In genomic region chr16:56999409-57000270, GRCh38 we compare ENCODE assay signal across 9 cellular contexts. TPM values are rescaled to one million over a fixed set of nuclear protein-coding genes. Genes with fewer than 3 reads are reported as not detected.
A peak's percentile ranks its signal among the peaks of the same experiment; 100 is the strongest.
DNase-seq lines count a peak whose midpoint lies in the region; ATAC-seq, FAIRE-seq and TF ChIP-seq lines count a peak whose summit lies in the region.
"Had no signal": no experiment of that assay in that cellular context is flagged by ENCODE, and none has a peak within 500 bp of the region (broad histone marks: within the 10 kb centered on the region; RNA-seq: fewer than 3 reads in every experiment).

No MANE protein-coding gene starts in this region.

- H3K4ac ChIP-seq in neuronal stem cell (ENCODE audit: low read length): no peak overlapping the region

- TF ChIP-seq POLR2A in GM12878 (IDR thresholded peaks at IDR 0.05; ENCODE audit: low read depth, low read length) (peak; percentile 50; the same call in 1 of the 2 replicates), prostate gland (IDR thresholded peaks at IDR 0.05) (no peak)

- H3K27me3 ChIP-seq in CD8-positive, alpha-beta memory T cell (ENCODE audit: insufficient read depth, low read length, poor library complexity, severe bottlenecking): no peaks in the 10 kb centered on the region
- H3K27me3 ChIP-seq in GM12878 (replicated peaks in 1 of 2; ENCODE audit: control insufficient read depth in 2 of 2, insufficient read depth in 2 of 2, low read length in 1 of 2) (no peaks in the 10 kb centered on the region), neuronal stem cell (ENCODE audit: control insufficient read depth in 3 of 3, insufficient read depth in 3 of 3, low read depth in 1 of 3, low read length in 3 of 3) (peaks cover 0 to 33% (median 0%) of the 10 kb centered on the region in 3 experiments), prostate gland (replicated peaks; ENCODE audit: insufficient read depth) (no peaks in the 10 kb centered on the region)
- H3K27me3 ChIP-seq: hepatocyte had no signal

- in situ Hi-C loops in GM12878 (cut with MboI): no loop called here

- peak overlapping the region; percentile 52 for H3K4me3 ChIP-seq in CD8-positive, alpha-beta memory T cell (ENCODE audit: low read length)
- peak overlapping the region; percentile 20; the same call in 1 of the 2 replicates for H3K4me3 ChIP-seq in GM12878
- H3K4me3 ChIP-seq in neuronal stem cell (ENCODE audit: low read length in 2 of 2): no peak overlapping the region
- H3K4me3 ChIP-seq in prostate gland: no peak overlapping the region
- H3K4me3 ChIP-seq: hepatocyte had no signal

- CTCF ChIA-PET in CD8-positive, alpha-beta memory T cell (lab: Charles Lee): interaction anchor here (0.6 to 2.9 kb wide), 10 partner anchors 10 to 52 kb away, joined by 3 to 17 read pairs (median 3); partner anchors contain the start of gene NLRC5
- CTCF ChIA-PET in GM12878 (lab: Yijun Ruan, JAX): interaction anchor here (0.8 to 2.4 kb wide), 13 partner anchors 10 to 48 kb away, joined by 3 to 19 read pairs (median 6); partner anchors contain the start of gene NLRC5

- TF ChIP-seq RAD21 in GM12878 (IDR thresholded peaks at IDR 0.05; ENCODE audit: insufficient read depth, low read depth, low read length): no peak

- no peaks in the 10 kb centered on the region for H3K9me3 ChIP-seq in CD8-positive, alpha-beta memory T cell (ENCODE audit: low read length)
- no peaks in the 10 kb centered on the region for H3K9me3 ChIP-seq in GM12878 (replicated peaks; ENCODE audit: control insufficient read depth, insufficient read depth, low read length)
- no peaks in the 10 kb centered on the region for H3K9me3 ChIP-seq in neuronal stem cell (replicated peaks in 1 of 2; ENCODE audit: control insufficient read depth in 2 of 2, insufficient read depth in 1 of 2, low read depth in 1 of 2, low read length in 2 of 2)
- H3K9me3 ChIP-seq in prostate gland: no peaks in the 10 kb centered on the region

- no peaks in the 10 kb centered on the region for H3K9me3 Mint-ChIP-seq in CD8-positive, alpha-beta memory T cell

- H3K79me1 ChIP-seq in neuronal stem cell (ENCODE audit: low read depth, low read length): no peaks in the 10 kb centered on the region

- H3K9ac ChIP-seq in GM12878 (ENCODE audit: control insufficient read depth, insufficient read depth, low read length): peak overlapping the region; percentile 74
- no peak overlapping the region for H3K9ac ChIP-seq in neuronal stem cell (ENCODE audit: low read depth, low read length, poor library complexity)

- H3K79me2 ChIP-seq in GM12878 (ENCODE audit: control insufficient read depth, insufficient read depth, low read length): peaks cover 82% of the 10 kb centered on the region
- H3K79me2 ChIP-seq: hepatocyte had no signal

- H2BK12ac ChIP-seq in neuronal stem cell (ENCODE audit: low read length): peak overlapping the region; percentile 43

- H3K4me2 ChIP-seq in GM12878 (ENCODE audit: control insufficient read depth, insufficient read depth) (peak overlapping the region; percentile 80), neuronal stem cell (ENCODE audit: insufficient read depth, low read length, poor library complexity, severe bottlenecking) (no peak overlapping the region)
- H3K4me2 ChIP-seq: hepatocyte had no signal

- H3K14ac ChIP-seq in neuronal stem cell (ENCODE audit: low read length): no peak overlapping the region

- FAIRE-seq in GM12878 (lab: Jason Lieb, UNC): no peak
- no peak for FAIRE-seq in urothelium cell line (lab: Jason Lieb, UNC)

- no peak for TF ChIP-seq CTCF in GM12878 (IDR thresholded peaks at IDR 0.05 in 2 of 3, conservative IDR thresholded peaks at IDR 0.05 in 1 of 3; ENCODE audit: control insufficient read depth in 2 of 3, extremely low read depth in 1 of 3, insufficient read depth in 1 of 3, low read depth in 3 of 3, low read length in 3 of 3)
- no peak for TF ChIP-seq CTCF in prostate gland (IDR thresholded peaks at IDR 0.05)

- H3K27me3 Mint-ChIP-seq in CD8-positive, alpha-beta memory T cell: no peaks in the 10 kb centered on the region

- H3K36me3 Mint-ChIP-seq in CD8-positive, alpha-beta memory T cell: peaks cover 5 to 66% (median 19%) of the 10 kb centered on the region in 3 donors

- H3K27ac Mint-ChIP-seq in CD8-positive, alpha-beta memory T cell: peak overlapping the region; percentile 90 to 99 (median 96)

- peak overlapping the region; percentile 61 for H2AK5ac ChIP-seq in neuronal stem cell (ENCODE audit: low read depth, low read length)

- intact Hi-C loops in GM12878 (cut with micrococcal nuclease; ENCODE audit: unreplicated experiment): loop anchor here (1.0 to 5.0 kb wide), 4 partner anchors 8 to 43 kb away; partner anchors contain the start of gene CETP
- intact Hi-C loops in prostate gland (cut with DNase I): no loop called here

- H3K27ac ChIP-seq in CD8-positive, alpha-beta memory T cell (ENCODE audit: low read depth, low read length): peak overlapping the region; percentile 71
- H3K27ac ChIP-seq in GM12878 (ENCODE audit: control insufficient read depth, insufficient read depth): peak overlapping the region; percentile 93
- no peak overlapping the region for H3K27ac ChIP-seq in neuronal stem cell (replicated peaks; ENCODE audit: low read length)
- H3K27ac ChIP-seq in prostate gland: peak overlapping the region in 1 of 2 donors; percentile 43
- H3K27ac ChIP-seq: hepatocyte had no signal

- BruUV-seq in GM12878 (replicated peaks; lab: Mats Ljungman, UMichigan): no TSS peak

- H4K8ac ChIP-seq in neuronal stem cell (ENCODE audit: low read depth, low read length): no peak overlapping the region

- H2AFZ ChIP-seq in GM12878 (ENCODE audit: control insufficient read depth, low read depth, low read length) (peak overlapping the region; percentile 24; the same call in 1 of the 2 replicates), neuronal stem cell (ENCODE audit: low read length) (no peak overlapping the region)
- H2AFZ ChIP-seq: hepatocyte had no signal

- peak in 1 of 2 experiments; percentile 14; a peak in 1 of 4 replicates for TF ChIP-seq EP300 in GM12878 (IDR thresholded peaks at IDR 0.05; ENCODE audit: borderline replicate concordance in 1 of 2, control insufficient read depth in 1 of 2, low read depth in 2 of 2, low read length in 2 of 2)

- H3K4me3 Mint-ChIP-seq in CD8-positive, alpha-beta memory T cell: peak overlapping the region; percentile 74 to 91 (median 79)

- RAD21 ChIA-PET in GM12878 (lab: Charles Lee; ENCODE audit: unreplicated experiment): interaction anchor here (0.7 to 22.0 kb wide), 8 partner anchors 12 to 167 kb away, joined by 3 to 473 read pairs (median 10); partner anchors contain the start of genes CPNE2 and NLRC5

- POLR2A ChIA-PET in CD8-positive, alpha-beta memory T cell (lab: Charles Lee): interaction anchor here (0.7 to 2.5 kb wide), 6 partner anchors 10 to 42 kb away, joined by 3 to 10 read pairs (median 5); partner anchors contain the start of gene NLRC5
- POLR2A ChIA-PET in GM12878 (lab: Charles Lee): interaction anchor here (1.0 to 10.0 kb wide), 7 partner anchors 8 to 87 kb away, joined by 3 to 216 read pairs (median 11); partner anchors contain the start of gene NLRC5

- H3K36me3 ChIP-seq in CD8-positive, alpha-beta memory T cell (ENCODE audit: insufficient read depth, low read length): peaks cover 15% of the 10 kb centered on the region
- H3K36me3 ChIP-seq in GM12878 (ENCODE audit: control insufficient read depth in 2 of 2, insufficient read depth in 2 of 2, low read length in 1 of 2) (peaks cover 0 to 3% of the 10 kb centered on the region in 2 experiments; a peak in 2 of 4 replicates), neuronal stem cell (replicated peaks in 1 of 2; ENCODE audit: control insufficient read depth in 2 of 2, insufficient read depth in 2 of 2, low read length in 2 of 2) (no peaks in the 10 kb centered on the region), prostate gland (no peaks in the 10 kb centered on the region)

- SMC1A ChIA-PET in GM12878 (lab: Charles Lee; ENCODE audit: uncharacterized antibody, unreplicated experiment): interaction anchor here (0.7 to 20.8 kb wide), 9 partner anchors 10 to 47 kb away, joined by 3 to 604 read pairs (median 7); partner anchors contain the start of genes CETP and NLRC5

- peaks cover 94% of the 10 kb centered on the region for H3K4me1 ChIP-seq in CD8-positive, alpha-beta memory T cell (ENCODE audit: insufficient read depth, low read length)
- H3K4me1 ChIP-seq in GM12878 (ENCODE audit: control insufficient read depth, insufficient read depth, low read length) (peaks cover 44% of the 10 kb centered on the region), neuronal stem cell (ENCODE audit: control insufficient read depth in 2 of 2, insufficient read depth in 1 of 2, low read depth in 1 of 2, low read length in 2 of 2) (peaks cover 0 to 12% of the 10 kb centered on the region in 2 donors), prostate gland (replicated peaks) (no peaks in the 10 kb centered on the region)

- peaks cover 97 to 100% (median 99%) of the 10 kb centered on the region in 3 donors for H3K4me1 Mint-ChIP-seq in CD8-positive, alpha-beta memory T cell

- peak overlapping the region; percentile 35 for H2BK15ac ChIP-seq in neuronal stem cell (ENCODE audit: low read length)

- no peaks in the 10 kb centered on the region for H4K20me1 ChIP-seq in GM12878 (ENCODE audit: control insufficient read depth, insufficient read depth)

- H4K91ac ChIP-seq in neuronal stem cell (ENCODE audit: low read depth, low read length, poor library complexity): no peak overlapping the region

- H2BK5ac ChIP-seq in neuronal stem cell (ENCODE audit: low read length): peak overlapping the region; percentile 14

- peak; percentile 25 for ATAC-seq in HG03432 (IDR thresholded peaks at IDR 0.05; ENCODE audit: unreplicated experiment)
- ATAC-seq in GM12878: peak; percentile 58
- no peak for ATAC-seq in GM18520 (IDR thresholded peaks at IDR 0.05; ENCODE audit: unreplicated experiment)

- peak; percentile 43 to 73 (median 57) for DNase-seq in CD8-positive, alpha-beta memory T cell
- DNase-seq in GM12878 (ENCODE audit: low read depth, low spot score) (no peak), neuronal stem cell (ENCODE audit: low spot score) (no peak), prostate gland (ENCODE audit: low spot score) (no peak), urothelium cell line (ENCODE audit: low spot score) (no peak), NOMO-1 treated with DMSO at 0.1 percent for 48 hours (lab: John Stamatoyannopoulos, UW; ENCODE audit: unreplicated experiment) (no peak)

- WGBS in GM12878 (ENCODE audit: insufficient coverage, insufficient replicate concordance, low lambda C conversion rate, missing lambda C conversion rate): 3% methylated on average over 11 of the region's 11 CpGs
- whole genome bisulfite sequencing in neuronal stem cell (ENCODE audit: extremely low coverage in 2 of 2, insufficient read length in 2 of 2, insufficient replicate concordance in 1 of 2), 2 donors: no CpG with 5 or more reads among the region's 11 CpGs
- WGBS in prostate gland: 68% methylated on average over 6 of the region's 11 CpGs

- peak overlapping the region; percentile 83 for H3K18ac ChIP-seq in neuronal stem cell (ENCODE audit: low read length)

- no peak overlapping the region for H3K23ac ChIP-seq in neuronal stem cell (ENCODE audit: low read depth, low read length, poor library complexity)

- no peak overlapping the region for H2BK120ac ChIP-seq in neuronal stem cell (ENCODE audit: low read depth, low read length)

RNA-seq across cellular contexts. Expression of gene NLRC5, which starts 10.3 kb away (rescaled TPM):
- 100 to 1,000 TPM; 173 to 178 TPM for total RNA-seq in CD8-positive, alpha-beta memory T cell
- polyA plus RNA-seq in CD8-positive, alpha-beta memory T cell: 165 TPM
- 626 and 671 TPM in 2 replicates for total RNA-seq in GM12878 (2013; cell fraction: nucleolus; rRNA removed)
- total RNA-seq in GM12878 (2014; rRNA removed) (60.3 and 65.3 TPM in 2 replicates), GM12878 (2014; rRNA removed; fragmentation: Illumina TruSeq; extraction: Trizol) (49.2 and 54.3 TPM in 2 replicates), GM12878 (2021) (86.2 and 105 TPM in 2 replicates), prostate gland (10 to 100 TPM in 1 of 2 donors, 1 to 10 TPM in 1; 9.5 to 31.2 TPM)
- polyA plus RNA-seq in GM12878 (2011; ENCODE audit: low read depth): 26.2 TPM
- polyA plus RNA-seq in GM12878 (2011; rRNA removed) (62.1 and 88.8 TPM in 2 replicates), GM12878 (2014; fragmentation: Illumina TruSeq; extraction: Trizol) (51.5 and 73.0 TPM in 2 replicates), GM12878 (2014; fragmentation: Nextera tagmentation; extraction: Ambion mirVana) (10 to 100 TPM; 13.1 to 14.2 TPM), GM12878 (2014; rRNA removed) (83.8 and 84.2 TPM in 2 replicates), GM12878 (2016; fragmentation: Nextera tagmentation; extraction: Ambion mirVana) (10 to 100 TPM; 43.7 to 49.1 TPM)
- polyA plus RNA-seq in GM12878 (2011; cell fraction: cytosol; rRNA removed): 73.8 and 102 TPM in 2 replicates
- 528 TPM in 2 replicates for polyA plus RNA-seq in GM12878 (2011; cell fraction: nucleus; rRNA removed)
- polyA plus RNA-seq in GM12878 (2012): 39.6 and 49.1 TPM in 2 replicates
- 197 and 272 TPM in 2 replicates for polyA minus RNA-seq in GM12878 (2011; rRNA and poly(A)+ RNA removed)
- 42.9 and 54.2 TPM in 2 replicates for polyA minus RNA-seq in GM12878 (2011; cell fraction: cytosol; rRNA and poly(A)+ RNA removed)
- 281 and 428 TPM in 2 replicates for polyA minus RNA-seq in GM12878 (2011; cell fraction: nucleus; rRNA and poly(A)+ RNA removed)
- 0.06 TPM for polyA plus RNA-seq in neuronal stem cell (2013, experiment 1 of 2)
- polyA plus RNA-seq in neuronal stem cell (2013, experiment 2 of 2): 0.39 TPM

RNA-seq across cellular contexts. Expression of gene CETP, which starts 37.9 kb away (rescaled TPM):
- total RNA-seq in CD8-positive, alpha-beta memory T cell: not detected
- polyA plus RNA-seq in CD8-positive, alpha-beta memory T cell: not detected
- 2.0 and 2.9 TPM in 2 replicates for total RNA-seq in GM12878 (2013; cell fraction: nucleolus; rRNA removed)
- total RNA-seq in GM12878 (2014; rRNA removed) (1.9 and 2.3 TPM in 2 replicates), GM12878 (2014; rRNA removed; fragmentation: Illumina TruSeq; extraction: Trizol) (1.2 and 1.3 TPM in 2 replicates), GM12878 (2021) (0.77 and 1.4 TPM in 2 replicates), prostate gland (under 1 TPM in 1 of 2 donors, not detected in 1; 0.40 TPM)
- 0.92 TPM for polyA plus RNA-seq in GM12878 (2011; ENCODE audit: low read depth)
- polyA plus RNA-seq in GM12878 (2011; rRNA removed) (4.5 and 6.4 TPM in 2 replicates), GM12878 (2014; fragmentation: Illumina TruSeq; extraction: Trizol) (0.90 and 1.2 TPM in 2 replicates), GM12878 (2014; fragmentation: Nextera tagmentation; extraction: Ambion mirVana) (1 to 10 TPM; 2.4 to 2.9 TPM), GM12878 (2014; rRNA removed) (1.4 and 1.5 TPM in 2 replicates), GM12878 (2016; fragmentation: Nextera tagmentation; extraction: Ambion mirVana) (1 to 10 TPM; 2.3 to 2.9 TPM)
- 4.8 and 5.3 TPM in 2 replicates for polyA plus RNA-seq in GM12878 (2011; cell fraction: cytosol; rRNA removed)
- 2.6 and 3.7 TPM in 2 replicates for polyA plus RNA-seq in GM12878 (2011; cell fraction: nucleus; rRNA removed)
- polyA plus RNA-seq in GM12878 (2012): 1.2 and 2.1 TPM in 2 replicates
- polyA minus RNA-seq in GM12878 (2011; rRNA and poly(A)+ RNA removed): 3.1 and 3.4 TPM in 2 replicates
- polyA minus RNA-seq in GM12878 (2011; cell fraction: cytosol; rRNA and poly(A)+ RNA removed): 0.94 and 1.3 TPM in 2 replicates
- polyA minus RNA-seq in GM12878 (2011; cell fraction: nucleus; rRNA and poly(A)+ RNA removed): 0.85 and 0.96 TPM in 2 replicates
- not detected for polyA plus RNA-seq in neuronal stem cell (2013, experiment 1 of 2)
- polyA plus RNA-seq in neuronal stem cell (2013, experiment 2 of 2): not detected
- total RNA-seq: hepatocyte had no signal
- polyA plus RNA-seq: hepatocyte had no signal

Comparison
In these comparisons a context has a peak if more than half of its experiments do, and no peak if none do; other contexts are left out.
1. DNase-seq: peak in CD8-positive, alpha-beta memory T cell (5 of 5); none in GM12878 (single experiment), neuronal stem cell (single experiment), prostate gland (single experiment), urothelium cell line (single experiment) and NOMO-1 treated with DMSO at 0.1 percent for 48 hours (single experiment).
2. H3K4me3 ChIP-seq: peak in CD8-positive, alpha-beta memory T cell (single experiment) and GM12878 (single experiment); none in neuronal stem cell (0 of 2) and prostate gland (0 of 2).